Comparison of ENCODE assay signal across 8 cellular contexts in genomic region chr2:84971799-84972790, GRCh38. TPM values are rescaled to one million over a fixed set of nuclear protein-coding genes. Genes with fewer than 3 reads are reported as not detected.
A peak's percentile ranks its signal among the peaks of the same experiment; 100 is the strongest.
DNase-seq lines count a peak whose midpoint lies in the region; ATAC-seq and TF ChIP-seq lines count a peak whose summit lies in the region.

No MANE protein-coding gene starts in this region.

- TF ChIP-seq CTCF in LNCaP clone FGC (IDR thresholded peaks at IDR 0.05; ENCODE audit: control insufficient read depth, extremely low read depth, insufficient read depth) (no peak), lung (IDR thresholded peaks at IDR 0.05; ENCODE audit: control extremely low read depth, extremely low read depth) (no peak)

- H3K4me1 ChIP-seq in lung (ENCODE audit: control insufficient read depth in 2 of 2, insufficient read depth in 2 of 2, low read length in 2 of 2): peaks cover 8 to 38% of the 10 kb centered on the region in 2 donors

- DNase-seq in ELR (ENCODE audit: low read depth): peak; percentile 57
- DNase-seq in LNCaP clone FGC (ENCODE audit: low read depth): no peak
- peak; percentile 72 for DNase-seq in activated CD4-positive, alpha-beta T cell treated with anti-CD3 and anti-CD28 coated beads, Interleukin-2, amount 10 ng/mL, durations not matched to agents 7 days and 5 days
- peak; percentile 55 for DNase-seq in dermis blood vessel endothelial cell
- peak; percentile 53 for DNase-seq in lung (ENCODE audit: low spot score)
- peak; percentile 43 for DNase-seq in stimulated activated CD8-positive, alpha-beta memory T cell treated with anti-CD3 and anti-CD28 coated beads, Interleukin-12 subunit alpha, Interleukin-12 subunit beta, amount 100 ng/mL, for 1 hour (ENCODE audit: low read depth)
- DNase-seq in A172 (ENCODE audit: low spot score): no peak

- no peaks in the 10 kb centered on the region for H3K27me3 Mint-ChIP-seq in activated CD4-positive, alpha-beta T cell treated with anti-CD3 and anti-CD28 coated beads, Interleukin-2, amount 10 ng/mL, durations not matched to agents 7 days and 5 days

- CTCF ChIA-PET in activated CD4-positive, alpha-beta T cell treated with anti-CD3 and anti-CD28 coated beads, Interleukin-2, amount 10 ng/mL, durations not matched to agents 7 days and 5 days (lab: Charles Lee): interaction anchor here (0.9 to 5.6 kb wide), 4 partner anchors 8 to 46 kb away, joined by 4 to 29 read pairs (median 8); no protein-coding TSS in a partner anchor

- WGBS in lung, 2 donors: 2 to 3% methylated on average over 60 to 67 of the region's 67 CpGs

- H3K27me3 ChIP-seq in lung (ENCODE audit: control insufficient read depth, insufficient read depth): no peaks in the 10 kb centered on the region

- no peaks in the 10 kb centered on the region for H3K9me3 ChIP-seq in lung (ENCODE audit: control insufficient read depth in 2 of 2, insufficient read depth in 1 of 2, low read length in 1 of 2)

- ATAC-seq in GM21825 (IDR thresholded peaks at IDR 0.05; ENCODE audit: unreplicated experiment): peak; percentile 27
- ATAC-seq in lung (ENCODE audit: insufficient read depth, low FRiP score): peak; percentile 28

- POLR2A ChIA-PET in activated CD4-positive, alpha-beta T cell treated with anti-CD3 and anti-CD28 coated beads, Interleukin-2, amount 10 ng/mL, durations not matched to agents 7 days and 5 days (lab: Charles Lee): no interaction called here

- H3K36me3 Mint-ChIP-seq in activated CD4-positive, alpha-beta T cell treated with anti-CD3 and anti-CD28 coated beads, Interleukin-2, amount 10 ng/mL, durations not matched to agents 7 days and 5 days (ENCODE audit: low read depth): peaks cover 36% of the 10 kb centered on the region

- peak overlapping the region; percentile 67 for H3K4me3 ChIP-seq in LNCaP clone FGC (ENCODE audit: low read depth, low read length)
- peak overlapping the region; percentile 85 for H3K4me3 ChIP-seq in lung

- peak overlapping the region; percentile 96 to 97 for H3K27ac ChIP-seq in lung (ENCODE audit: low read depth in 1 of 2, low read length in 1 of 2)

- peaks cover 47% of the 10 kb centered on the region for H3K4me1 Mint-ChIP-seq in activated CD4-positive, alpha-beta T cell treated with anti-CD3 and anti-CD28 coated beads, Interleukin-2, amount 10 ng/mL, durations not matched to agents 7 days and 5 days

- H3K4me3 Mint-ChIP-seq in activated CD4-positive, alpha-beta T cell treated with anti-CD3 and anti-CD28 coated beads, Interleukin-2, amount 10 ng/mL, durations not matched to agents 7 days and 5 days: peak overlapping the region; percentile 92

- peaks cover 0 to 1% of the 10 kb centered on the region in 2 donors for H3K36me3 ChIP-seq in lung (ENCODE audit: control insufficient read depth in 2 of 2, insufficient read depth in 2 of 2, low read length in 2 of 2)

- H3K9me3 Mint-ChIP-seq in activated CD4-positive, alpha-beta T cell treated with anti-CD3 and anti-CD28 coated beads, Interleukin-2, amount 10 ng/mL, durations not matched to agents 7 days and 5 days: no peaks in the 10 kb centered on the region

- H3K27ac Mint-ChIP-seq in activated CD4-positive, alpha-beta T cell treated with anti-CD3 and anti-CD28 coated beads, Interleukin-2, amount 10 ng/mL, durations not matched to agents 7 days and 5 days: peak overlapping the region; percentile 92

RNA-seq across cellular contexts. Expression of gene KCMF1, which starts 1.1 kb away (rescaled TPM):
- 10 to 100 TPM; 74.7 to 75.7 TPM for total RNA-seq in activated CD4-positive, alpha-beta T cell treated with anti-CD3 and anti-CD28 coated beads, Interleukin-2, amount 10 ng/mL, durations not matched to agents 7 days and 5 days
- total RNA-seq in dermis blood vessel endothelial cell: 65.9 and 97.5 TPM in 2 replicates
- total RNA-seq in lung: 10 to 100 TPM; 50.5 to 71.0 TPM
- 10 to 100 TPM; 15.8 to 44.4 TPM for polyA plus RNA-seq in lung
- 106 and 118 TPM in 2 replicates for total RNA-seq in A172 (2014; rRNA removed; shearing (Covaris generic))

Comparison
In these comparisons a context has a peak if more than half of its experiments do, and no peak if none do; other contexts are left out.
1. DNase-seq: peak in ELR (single experiment), activated CD4-positive, alpha-beta T cell treated with anti-CD3 and anti-CD28 coated beads, Interleukin-2, amount 10 ng/mL, durations not matched to agents 7 days and 5 days (single experiment), dermis blood vessel endothelial cell (single experiment), lung (single experiment) and stimulated activated CD8-positive, alpha-beta memory T cell treated with anti-CD3 and anti-CD28 coated beads, Interleukin-12 subunit alpha, Interleukin-12 subunit beta, amount 100 ng/mL, for 1 hour (single experiment); none in LNCaP clone FGC (single experiment) and A172 (single experiment).